Comparison of ENCODE assay signal across 11 cellular contexts in the genomic region with DNA sequence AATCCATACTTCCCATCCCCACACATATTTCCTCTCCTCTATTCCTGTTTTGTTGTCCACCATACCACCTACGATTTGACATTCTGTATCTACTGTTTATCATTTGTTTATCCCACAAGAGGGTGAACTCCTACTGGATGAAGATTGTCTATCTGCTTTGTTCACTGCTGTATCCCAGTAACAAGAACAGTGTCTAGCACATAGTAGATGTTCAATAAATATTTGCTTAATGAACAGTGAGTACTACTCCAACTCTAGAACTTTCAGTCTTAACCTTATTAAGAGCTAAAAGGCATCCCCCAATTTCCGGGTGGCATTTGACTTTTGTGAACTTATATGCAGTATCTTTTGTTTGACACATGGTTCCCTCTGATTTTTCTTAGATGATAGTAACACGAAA. TPM values are rescaled to one million over a fixed set of nuclear protein-coding genes. Genes with fewer than 3 reads are reported as not detected.
DNase-seq lines count a peak whose midpoint lies in the region; ATAC-seq, FAIRE-seq and TF ChIP-seq lines count a peak whose summit lies in the region.
"Had no signal": no experiment of that assay in that cellular context is flagged by ENCODE, and none has a peak within 500 bp of the region (broad histone marks: within the 10 kb centered on the region; RNA-seq: fewer than 3 reads in every experiment).

No MANE protein-coding gene starts in this region.

- H3K79me1 ChIP-seq in neuronal stem cell (ENCODE audit: low read depth, low read length): no peaks in the 10 kb centered on the region

- H3K23ac ChIP-seq in neuronal stem cell (ENCODE audit: low read depth, low read length, poor library complexity): no peak overlapping the region

- H3K4me1 ChIP-seq in ACC112 (ENCODE audit: control insufficient read depth, insufficient read depth, low read length, unreplicated experiment) (peaks cover 15% of the 10 kb centered on the region), neuronal stem cell (ENCODE audit: control insufficient read depth in 2 of 2, insufficient read depth in 1 of 2, low read depth in 1 of 2, low read length in 2 of 2) (peaks cover 2 to 17% of the 10 kb centered on the region in 2 donors)
- H3K4me1 ChIP-seq: Peyer's patch had no signal

- peak; percentile 68 for FAIRE-seq in HTR-8/SVneo (lab: Jason Lieb, UNC)
- FAIRE-seq: GM12892 had no signal

- no peak for TF ChIP-seq CTCF in coronary artery (IDR thresholded peaks at IDR 0.05)
- no peak for TF ChIP-seq CTCF in GM13977 (IDR thresholded peaks at IDR 0.05; ENCODE audit: extremely low read depth, insufficient read depth, missing control alignments)

- DNase-seq in HTR-8/SVneo (ENCODE audit: insufficient read length, low spot score): no peak
- no peak for DNase-seq in coronary artery (ENCODE audit: low spot score)
- no peak for DNase-seq in neuronal stem cell (ENCODE audit: low spot score)
- DNase-seq in NCI-H187 (lab: John Stamatoyannopoulos, UW): no peak
- DNase-seq in GM13977 (ENCODE audit: low spot score): no peak
- DNase-seq in iPS-NIHi11 (ENCODE audit: low spot score): no peak
- DNase-seq: activated CD4-positive, CD25-positive, alpha-beta regulatory T cell; Peyer's patch had no signal

- H3K36me3 ChIP-seq in ACC112 (ENCODE audit: insufficient read depth, low read length): no peaks in the 10 kb centered on the region
- H3K36me3 ChIP-seq in neuronal stem cell (replicated peaks in 1 of 2; ENCODE audit: control insufficient read depth in 2 of 2, insufficient read depth in 2 of 2, low read length in 2 of 2): peaks cover 0 to 26% of the 10 kb centered on the region in 2 donors
- H3K36me3 ChIP-seq: Peyer's patch had no signal

- peaks cover 2 to 5% of the 10 kb centered on the region in 2 donors for H3K9me3 ChIP-seq in neuronal stem cell (replicated peaks in 1 of 2; ENCODE audit: control insufficient read depth in 2 of 2, insufficient read depth in 1 of 2, low read depth in 1 of 2, low read length in 2 of 2)
- H3K9me3 ChIP-seq: Peyer's patch had no signal

- no peak overlapping the region for H3K4ac ChIP-seq in neuronal stem cell (ENCODE audit: low read length)

- H3K4me2 ChIP-seq in neuronal stem cell (ENCODE audit: insufficient read depth, low read length, poor library complexity, severe bottlenecking): no peak overlapping the region

- 100% methylated on average over 1 of the region's 3 CpGs; no CpG with 5 or more reads in 1 of the 2 donors for WGBS in neuronal stem cell (ENCODE audit: extremely low coverage in 2 of 2, insufficient read length in 2 of 2, insufficient replicate concordance in 1 of 2), 2 donors

- no peak overlapping the region for H3K14ac ChIP-seq in neuronal stem cell (ENCODE audit: low read length)

- no peak overlapping the region for H4K91ac ChIP-seq in neuronal stem cell (ENCODE audit: low read depth, low read length, poor library complexity)

- H2BK120ac ChIP-seq in neuronal stem cell (ENCODE audit: low read depth, low read length): no peak overlapping the region

- H4K8ac ChIP-seq in neuronal stem cell (ENCODE audit: low read depth, low read length): no peak overlapping the region

- H3K27me3 ChIP-seq in ACC112 (ENCODE audit: insufficient read depth, low read length) (no peaks in the 10 kb centered on the region), neuronal stem cell (ENCODE audit: control insufficient read depth in 3 of 3, insufficient read depth in 3 of 3, low read depth in 1 of 3, low read length in 3 of 3) (peaks cover 0 to 3% (median 0%) of the 10 kb centered on the region in 3 experiments)

- H3K4me3 ChIP-seq in ACC112 (ENCODE audit: low read depth, low read length) (peak overlapping the region; percentile 99), coronary artery (peak overlapping the region; percentile 77), neuronal stem cell (ENCODE audit: low read length in 2 of 2) (peak overlapping the region in 1 of 2 donors; percentile 65)

- H3K79me2 ChIP-seq in ACC112 (ENCODE audit: control insufficient read depth, insufficient read depth, low read length, unreplicated experiment): peaks cover 28% of the 10 kb centered on the region

- H2BK15ac ChIP-seq in neuronal stem cell (ENCODE audit: low read length): no peak overlapping the region

- no peak overlapping the region for H2AK5ac ChIP-seq in neuronal stem cell (ENCODE audit: low read depth, low read length)

- in situ Hi-C loops in GM13977 (cut with MboI; ENCODE audit: low pct_unique_long_range_greater_than_20kb, low sequenced_read_pairs, unreplicated experiment): no loop called here

- peak overlapping the region; percentile 95 for H2AFZ ChIP-seq in ACC112 (ENCODE audit: low read length, unreplicated experiment)
- H2AFZ ChIP-seq in neuronal stem cell (ENCODE audit: low read length): peak overlapping the region; percentile 93

- no peak overlapping the region for H3K18ac ChIP-seq in neuronal stem cell (ENCODE audit: low read length)

- H3K27ac ChIP-seq in ACC112 (ENCODE audit: low read depth, low read length) (no peak overlapping the region), coronary artery (no peak overlapping the region), neuronal stem cell (replicated peaks; ENCODE audit: low read length) (no peak overlapping the region)

- H2BK12ac ChIP-seq in neuronal stem cell (ENCODE audit: low read length): no peak overlapping the region

- no peak for ATAC-seq in HG02798 (IDR thresholded peaks at IDR 0.05; ENCODE audit: poor library complexity, unreplicated experiment)

- H3K9ac ChIP-seq in neuronal stem cell (ENCODE audit: low read depth, low read length, poor library complexity): no peak overlapping the region

- H2BK5ac ChIP-seq in neuronal stem cell (ENCODE audit: low read length): no peak overlapping the region

RNA-seq across cellular contexts. Expression of gene PYGO1, which starts 1.3 kb away (rescaled TPM):
- 10.5 TPM for polyA plus RNA-seq in neuronal stem cell (2013, experiment 1 of 2)
- polyA plus RNA-seq in neuronal stem cell (2013, experiment 2 of 2): 10.6 TPM
